1 cellular context compared by ENCODE assay signal in genomic region chr14:72451081-72451972, GRCh38.
TF ChIP-seq lines count a peak whose summit lies in the region.

No MANE protein-coding gene starts in this region.

TF ChIP-seq in K562, 482 proteins besides CTCF, POLR2A, EP300 and RAD21 (continued from another document and continues in another):
- TF ChIP-seq DLX4 (CRISPR knock-in tag; IDR thresholded peaks at IDR 0.05) = no peak
- TF ChIP-seq CBX8 (IDR thresholded peaks at IDR 0.05; ENCODE audit: borderline replicate concordance, extremely low read depth, low read depth, low read length, poor library complexity, severe bottlenecking) = no peak
- TF ChIP-seq DMBX1 (CRISPR knock-in tag; IDR thresholded peaks at IDR 0.05; ENCODE audit: borderline replicate concordance) = no peak
- TF ChIP-seq ZNF449 (CRISPR knock-in tag; IDR thresholded peaks at IDR 0.05) = no peak
- no peak for TF ChIP-seq REST (CRISPR knock-in tag; IDR thresholded peaks at IDR 0.05; ENCODE audit: low read depth)
- no peak for TF ChIP-seq FOXO4 (CRISPR knock-in tag; IDR thresholded peaks at IDR 0.05)
- TF ChIP-seq NR2C1 (IDR thresholded peaks at IDR 0.05) = no peak
- no peak for TF ChIP-seq NR2C1 (tag; IDR thresholded peaks at IDR 0.05)
- peak; percentile 27; the same call in 1 of the 2 replicates for TF ChIP-seq ARID1B (IDR thresholded peaks at IDR 0.05)
- no peak for TF ChIP-seq PBX2 (CRISPR knock-in tag; IDR thresholded peaks at IDR 0.05; ENCODE audit: low read depth)
- peak; percentile 92 for TF ChIP-seq PBX2 (tag; conservative IDR thresholded peaks at IDR 0.05; ENCODE audit: low read depth)
- no peak for TF ChIP-seq ZBTB34 (CRISPR knock-in tag; IDR thresholded peaks at IDR 0.05)
- TF ChIP-seq VEZF1 (CRISPR knock-in tag; IDR thresholded peaks at IDR 0.05) = peak; percentile 32
- no peak for TF ChIP-seq THAP7 (CRISPR knock-in tag; IDR thresholded peaks at IDR 0.05)
- TF ChIP-seq JUND (IDR thresholded peaks at IDR 0.05; ENCODE audit: borderline replicate concordance, low read depth, low read length) = peak; percentile 61; the same call in 1 of the 2 replicates
- peak; percentile 11; the same call in 1 of the 3 replicates for TF ChIP-seq JUND (tag; IDR thresholded peaks at IDR 0.05; ENCODE audit: borderline replicate concordance, low read depth, low read length)
- TF ChIP-seq RBFOX2 (IDR thresholded peaks at IDR 0.05; ENCODE audit: low read depth, low read length) = 0 out of 2 replicates have a peak, but pooled peaks have one; percentile 43
- TF ChIP-seq MGA (IDR thresholded peaks at IDR 0.05) = peak; percentile 62
- TF ChIP-seq TRIM25 (IDR thresholded peaks at IDR 0.05; ENCODE audit: borderline replicate concordance) = no peak
- no peak for TF ChIP-seq BCL6 (CRISPR knock-in tag; IDR thresholded peaks at IDR 0.05)
- TF ChIP-seq ELF2 (CRISPR knock-in tag; IDR thresholded peaks at IDR 0.05) = no peak
- no peak for TF ChIP-seq ZNF140 (CRISPR knock-in tag; IDR thresholded peaks at IDR 0.05)
- TF ChIP-seq FOSL1 (tag; conservative IDR thresholded peaks at IDR 0.05) = peak; percentile 71
